In genomic region chr19:3142292-3142670, GRCh38 we compare ENCODE assay signal across 1 cellular context.
TF ChIP-seq lines count a peak whose summit lies in the region.

No MANE protein-coding gene starts in this region.

TF ChIP-seq in SK-N-SH, 30 proteins besides CTCF, POLR2A, EP300 and RAD21 (continued from another document):
- TF ChIP-seq USF1 (IDR thresholded peaks at IDR 0.05; ENCODE audit: borderline replicate concordance, low read depth) (no peak), FOSL2 (IDR thresholded peaks at IDR 0.05; ENCODE audit: borderline replicate concordance, low read depth) (peak; percentile 80; the same call in 1 of the 2 replicates), TCF12 (IDR thresholded peaks at IDR 0.05) (peak; percentile 5; the same call in 1 of the 2 replicates), GABPA (IDR thresholded peaks at IDR 0.05; ENCODE audit: low read depth) (no peak), MAX (IDR thresholded peaks at IDR 0.05; ENCODE audit: low read depth) (no peak; the same call in none of the 2 replicates), EZH2phosphoT487 (IDR thresholded peaks at IDR 0.05; ENCODE audit: borderline replicate concordance, low read depth) (no peak), FOXM1 (IDR thresholded peaks at IDR 0.05; ENCODE audit: low read depth) (no peak), NRF1 (IDR thresholded peaks at IDR 0.05; ENCODE audit: low read depth, low read length) (no peak), USF2 (IDR thresholded peaks at IDR 0.05; ENCODE audit: borderline replicate concordance, low read depth, low read length) (no peak), JUND (IDR thresholded peaks at IDR 0.05) (peak; percentile 77), RCOR1 (IDR thresholded peaks at IDR 0.05; ENCODE audit: low read length) (no peak), TEAD4 (IDR thresholded peaks at IDR 0.05; ENCODE audit: borderline replicate concordance, insufficient read depth) (no peak), REST (IDR thresholded peaks at IDR 0.05; ENCODE audit: low read depth, low read length) (no peak), MXI1 (IDR thresholded peaks at IDR 0.05; ENCODE audit: low read depth, low read length) (no peak), NFIC (IDR thresholded peaks at IDR 0.05; ENCODE audit: borderline replicate concordance) (peak; percentile 42; the same call in 1 of the 2 replicates), SMC3 (IDR thresholded peaks at IDR 0.05; ENCODE audit: low read depth, low read length) (no peak)
